ENCODE assay signal across 19 cellular contexts in genomic region chr5:59264641-59265245, GRCh38.
A peak's percentile ranks its signal among the peaks of the same experiment; 100 is the strongest.
DNase-seq lines count a peak whose midpoint lies in the region; ATAC-seq, FAIRE-seq and TF ChIP-seq lines count a peak whose summit lies in the region.
"Had no signal": no experiment of that assay in that cellular context is flagged by ENCODE, and none has a peak within 500 bp of the region (broad histone marks: within the 10 kb centered on the region; RNA-seq: fewer than 3 reads in every experiment).

No MANE protein-coding gene starts in this region.

- no peaks in the 10 kb centered on the region for H3K4me1 ChIP-seq in colonic mucosa
- H3K4me1 ChIP-seq in mesenchymal stem cell (ENCODE audit: control insufficient read depth, insufficient read depth, low read depth, low read length): no peaks in the 10 kb centered on the region
- no peaks in the 10 kb centered on the region for H3K4me1 ChIP-seq in stomach smooth muscle (ENCODE audit: control insufficient read depth, insufficient read depth, low read length)
- peaks cover 9% of the 10 kb centered on the region; the same call in 1 of the 2 replicates for H3K4me1 ChIP-seq in HepG2 (ENCODE audit: insufficient read depth, low read length)
- no peaks in the 10 kb centered on the region for H3K4me1 ChIP-seq in HAP-1

- H3K23ac ChIP-seq in mesenchymal stem cell (ENCODE audit: low read length in 2 of 2): no peak overlapping the region

- peaks cover 3% of the 10 kb centered on the region for H3K79me1 ChIP-seq in mesenchymal stem cell (replicated peaks; ENCODE audit: low read length, poor library complexity, severe bottlenecking)

- H4K20me1 ChIP-seq in HepG2 (ENCODE audit: insufficient read depth, low read length): 0 out of 2 replicates have a peak, but pooled peaks cover 4% of the 10 kb centered on the region
- H4K20me1 ChIP-seq: BLaER1 treated with 17β-estradiol and CSF1 and Interleukin-3, amounts not matched to agents 10 nM and 100 nM had no signal

- CTCF ChIA-PET in HepG2 (lab: Yijun Ruan, JAX; ENCODE audit: low intra/inter-chr PET ratio, low total read pairs): no interaction called here

- POLR2A ChIA-PET in HepG2 (lab: Yijun Ruan, JAX): no interaction called here

- WGBS in mesenchymal stem cell: 93% methylated on average over 2 of the region's 4 CpGs
- WGBS in HepG2 (ENCODE audit: low lambda C conversion rate): 34% methylated on average over 4 of the region's 4 CpGs

- H2AFZ ChIP-seq in mesenchymal stem cell (ENCODE audit: low read depth, low read length) (no peak overlapping the region), HepG2 (ENCODE audit: low read length) (no peak overlapping the region)

- no peak overlapping the region for H2BK5ac ChIP-seq in mesenchymal stem cell (ENCODE audit: low read depth, low read length, poor library complexity, severe bottlenecking)

- intact Hi-C loops in colonic mucosa (cut with DNase I) (no loop called here), HepG2 (cut with micrococcal nuclease; ENCODE audit: unreplicated experiment) (no loop called here)

- DNase-seq in HT-29 (ENCODE audit: low spot score): peak; percentile 54
- DNase-seq in colonic mucosa: no peak
- DNase-seq in mesenchymal stem cell: peak; percentile 18
- DNase-seq in HepG2 (ENCODE audit: low spot score): no peak
- DNase-seq in NCI-H2029 treated with DMSO at 0.1 percent for 48 hours (lab: John Stamatoyannopoulos, UW): no peak
- DNase-seq in HAP-1 (ENCODE audit: low spot score in 2 of 2): no peak
- DNase-seq: activated naive CD4-positive, alpha-beta T cell treated with anti-CD3 and anti-CD28 coated beads, Interleukin-2, amount 50 U/mL, for 16 hours; activated T-cell treated with anti-CD3 and anti-CD28 coated beads, Interleukin-2, amount 50 U/mL, for 1 hour; DMS153; head of caudate nucleus; NCI-H1417; stimulated activated CD4-positive, alpha-beta T cell treated with anti-CD3 and anti-CD28 coated beads, Interleukin-4, amount 100 ng/mL, for 4 hours; stimulated activated CD8-positive, alpha-beta memory T cell treated with anti-CD3 and anti-CD28 coated beads, Interleukin-4, amount 100 ng/mL, for 48 hours; T-cell had no signal

- H2AK5ac ChIP-seq in mesenchymal stem cell (ENCODE audit: low read length, severe bottlenecking): no peak overlapping the region

- H3K36me3 ChIP-seq in colonic mucosa (no peaks in the 10 kb centered on the region), mesenchymal stem cell (ENCODE audit: control insufficient read depth in 1 of 2, insufficient read depth in 2 of 2, low read depth in 1 of 2, low read length in 2 of 2) (no peaks in the 10 kb centered on the region), stomach smooth muscle (ENCODE audit: control insufficient read depth in 2 of 2, insufficient read depth in 2 of 2, low read length in 2 of 2) (no peaks in the 10 kb centered on the region), HepG2 (replicated peaks in 1 of 2; ENCODE audit: control insufficient read depth in 1 of 2, insufficient read depth in 2 of 2, low read length in 2 of 2) (no peaks in the 10 kb centered on the region), HAP-1 (replicated peaks) (no peaks in the 10 kb centered on the region)
- H3K36me3 ChIP-seq: BLaER1 treated with 17β-estradiol and CSF1 and Interleukin-3, amounts not matched to agents 10 nM and 100 nM; thoracic aorta had no signal

- H3K4me3 ChIP-seq in colonic mucosa: no peak overlapping the region
- no peak overlapping the region for H3K4me3 ChIP-seq in mesenchymal stem cell (ENCODE audit: insufficient read depth in 1 of 2, low read depth in 1 of 2, low read length in 2 of 2)
- H3K4me3 ChIP-seq in stomach smooth muscle (ENCODE audit: low read length in 2 of 2): no peak overlapping the region
- H3K4me3 ChIP-seq in HepG2 (replicated peaks in 1 of 3; ENCODE audit: insufficient read depth in 1 of 3, low read depth in 2 of 3, low read length in 3 of 3): no peak overlapping the region
- H3K4me3 ChIP-seq in HAP-1: no peak overlapping the region
- H3K4me3 ChIP-seq: BLaER1 treated with 17β-estradiol and CSF1 and Interleukin-3, amounts not matched to agents 10 nM and 100 nM; skin epidermis; thoracic aorta had no signal

- H3K79me2 ChIP-seq in HepG2 (ENCODE audit: insufficient read depth, low read length): no peaks in the 10 kb centered on the region

- H3K18ac ChIP-seq in mesenchymal stem cell (ENCODE audit: low read depth in 1 of 2, low read length in 2 of 2): no peak overlapping the region

- no peak for FAIRE-seq in HepG2 (lab: Jason Lieb, UNC)
- FAIRE-seq: H54 had no signal

- H4K91ac ChIP-seq in mesenchymal stem cell (ENCODE audit: low read length): no peak overlapping the region

- no peak for ATAC-seq in HepG2
- ATAC-seq: T-cell had no signal

- H4K8ac ChIP-seq in mesenchymal stem cell (ENCODE audit: low read length): no peak overlapping the region

- no peaks in the 10 kb centered on the region for H3K27me3 ChIP-seq in colonic mucosa
- no peaks in the 10 kb centered on the region for H3K27me3 ChIP-seq in mesenchymal stem cell (ENCODE audit: control insufficient read depth in 1 of 2, insufficient read depth in 1 of 2, low read length in 2 of 2)
- H3K27me3 ChIP-seq in stomach smooth muscle (ENCODE audit: control insufficient read depth in 1 of 2, insufficient read depth in 2 of 2, low read length in 2 of 2): no peaks in the 10 kb centered on the region
- H3K27me3 ChIP-seq in HepG2 (ENCODE audit: control insufficient read depth in 1 of 2, insufficient read depth in 2 of 2, low read length in 2 of 2): no peaks in the 10 kb centered on the region
- 0 out of 2 replicates have a peak, but pooled peaks cover 3% of the 10 kb centered on the region for H3K27me3 ChIP-seq in HAP-1 (ENCODE audit: low read depth)
- H3K27me3 ChIP-seq: BLaER1 treated with 17β-estradiol and CSF1 and Interleukin-3, amounts not matched to agents 10 nM and 100 nM had no signal

- no peak for TF ChIP-seq CTCF in colonic mucosa (IDR thresholded peaks at IDR 0.05)
- no peak for TF ChIP-seq CTCF in HepG2 (CRISPR knock-in tag; IDR thresholded peaks at IDR 0.05)

- no peak overlapping the region for H2BK120ac ChIP-seq in mesenchymal stem cell (ENCODE audit: low read depth, low read length)

- H3K4me2 ChIP-seq in mesenchymal stem cell (ENCODE audit: low read length, poor library complexity, severe bottlenecking) (no peak overlapping the region), HepG2 (ENCODE audit: low read depth, low read length) (no peak overlapping the region)
- H3K4me2 ChIP-seq: BLaER1 treated with 17β-estradiol and CSF1 and Interleukin-3, amounts not matched to agents 10 nM and 100 nM had no signal

- H3K9me3 ChIP-seq in colonic mucosa (no peaks in the 10 kb centered on the region), mesenchymal stem cell (ENCODE audit: control insufficient read depth, low read length) (no peaks in the 10 kb centered on the region), stomach smooth muscle (ENCODE audit: control insufficient read depth in 2 of 2, low read length in 2 of 2) (no peaks in the 10 kb centered on the region), HepG2 (ENCODE audit: low read length) (no peaks in the 10 kb centered on the region), HAP-1 (no peaks in the 10 kb centered on the region)
- H3K9me3 ChIP-seq: BLaER1 treated with 17β-estradiol and CSF1 and Interleukin-3, amounts not matched to agents 10 nM and 100 nM; thoracic aorta had no signal

- no peak overlapping the region for H3K4ac ChIP-seq in mesenchymal stem cell (ENCODE audit: low read depth in 1 of 2, low read length in 2 of 2)

- in situ Hi-C loops in HepG2 (cut with HindIII; ENCODE audit: extremely low pct_ligation_motif_present, low pct_unique_long_range_greater_than_20kb) (no loop called here), HAP-1 (cut with MboI; ENCODE audit: low sequenced_read_pairs) (no loop called here)

- TF ChIP-seq POLR2A in HepG2 (IDR thresholded peaks at IDR 0.05; ENCODE audit: insufficient read depth in 1 of 2, low read depth in 2 of 2, low read length in 2 of 2): no peak

- H3K27ac ChIP-seq in colonic mucosa (peak overlapping the region; percentile 10), mesenchymal stem cell (ENCODE audit: low read length, poor library complexity, severe bottlenecking) (no peak overlapping the region), stomach smooth muscle (ENCODE audit: low read length) (peak overlapping the region; percentile 46), HepG2 (ENCODE audit: extremely low read length, insufficient read depth, low read length) (no peak overlapping the region)
- H3K27ac ChIP-seq: BLaER1 treated with 17β-estradiol and CSF1 and Interleukin-3, amounts not matched to agents 10 nM and 100 nM; skin epidermis; thoracic aorta had no signal

- no peak overlapping the region for H2BK15ac ChIP-seq in mesenchymal stem cell (ENCODE audit: low read depth, poor library complexity, severe bottlenecking)

- TF ChIP-seq RAD21 in HepG2 (CRISPR knock-in tag; IDR thresholded peaks at IDR 0.05): no peak

- H3K9ac ChIP-seq in colonic mucosa (ENCODE audit: low read depth in 2 of 2, low read length in 2 of 2) (no peak overlapping the region), mesenchymal stem cell (ENCODE audit: low read length) (no peak overlapping the region), stomach smooth muscle (ENCODE audit: low read length in 2 of 2) (no peak overlapping the region), HepG2 (ENCODE audit: insufficient read depth, low read depth, low read length) (no peak overlapping the region)
- H3K9ac ChIP-seq: BLaER1 treated with 17β-estradiol and CSF1 and Interleukin-3, amounts not matched to agents 10 nM and 100 nM had no signal

- no peak overlapping the region for H3K14ac ChIP-seq in mesenchymal stem cell (ENCODE audit: low read length in 2 of 2)

- H2BK12ac ChIP-seq in mesenchymal stem cell (ENCODE audit: low read length in 2 of 2): no peak overlapping the region

- TF ChIP-seq EP300 in HepG2 (IDR thresholded peaks at IDR 0.05; ENCODE audit: low read depth in 2 of 2, low read length in 2 of 2): no peak
- no peak for TF ChIP-seq EP300 in HepG2 (CRISPR knock-in tag; IDR thresholded peaks at IDR 0.05; ENCODE audit: borderline replicate concordance)

- BruUV-seq in HepG2 (replicated peaks; lab: Mats Ljungman, UMichigan): no TSS peak

TF ChIP-seq in HepG2, 621 proteins besides CTCF, POLR2A, EP300 and RAD21:
- no peak for TF ChIP-seq FOXO1 (CRISPR knock-in tag; IDR thresholded peaks at IDR 0.05)
TF ChIP-seq in HepG2: peak in this region for 0.

Comparison
In these comparisons a context has a peak if more than half of its experiments do, and no peak if none do; other contexts are left out.
1. DNase-seq: peak in HT-29 (single experiment) and mesenchymal stem cell (single experiment); none in colonic mucosa (single experiment), HepG2 (single experiment), NCI-H2029 treated with DMSO at 0.1 percent for 48 hours (single experiment) and HAP-1 (0 of 2).
2. H3K27ac ChIP-seq: peak in colonic mucosa (single experiment) and stomach smooth muscle (single experiment); none in mesenchymal stem cell (single experiment) and HepG2 (single experiment).